In genomic region chr13:44930907-44931676, GRCh38 we compare ENCODE assay signal across 11 cellular contexts. TPM values are rescaled to one million over a fixed set of nuclear protein-coding genes. Genes with fewer than 3 reads are reported as not detected.
DNase-seq lines count a peak whose midpoint lies in the region; ATAC-seq and TF ChIP-seq lines count a peak whose summit lies in the region.
"Had no signal": no experiment of that assay in that cellular context is flagged by ENCODE, and none has a peak within 500 bp of the region (broad histone marks: within the 10 kb centered on the region; RNA-seq: fewer than 3 reads in every experiment).

No MANE protein-coding gene starts in this region.

- peak overlapping the region; percentile 17 for H3K27ac ChIP-seq in mammary epithelial cell (ENCODE audit: insufficient read depth, low read depth, low read length)
- H3K27ac ChIP-seq in right cardiac atrium (ENCODE audit: low read length), result no peak overlapping the region

- in situ Hi-C loops in mammary epithelial cell (cut with MboI; ENCODE audit: low sequenced_read_pairs in 2 of 2), result loop anchor here in 1 of 2 donors (25.0 kb wide), 1 partner anchor 106 kb away; no protein-coding TSS in a partner anchor

- no peaks in the 10 kb centered on the region for H3K9me3 ChIP-seq in mammary epithelial cell (replicated peaks; ENCODE audit: insufficient read depth, low read length)
- H3K9me3 ChIP-seq in right cardiac atrium (ENCODE audit: control insufficient read depth, low read length), result no peaks in the 10 kb centered on the region

- ATAC-seq in HG02885 (IDR thresholded peaks at IDR 0.05; ENCODE audit: poor library complexity, unreplicated experiment) (no peak), right cardiac atrium (no peak)
- no peak for ATAC-seq in activated naive CD4-positive, alpha-beta T cell treated with anti-CD3 and anti-CD28 coated beads, Interleukin-2, amount 50 U/mL, for 72 hours
- ATAC-seq: T-cell had no signal

- peak overlapping the region; percentile 1 for H3K4me2 ChIP-seq in mammary epithelial cell (ENCODE audit: insufficient read depth, low read depth, low read length)

- intact Hi-C loops in mammary epithelial cell (cut with micrococcal nuclease) (no loop called here), right cardiac atrium (cut with DNase I) (no loop called here)

- H2AFZ ChIP-seq in mammary epithelial cell (ENCODE audit: low read depth, low read length), result peak overlapping the region; percentile 46

- no peaks in the 10 kb centered on the region for H3K36me3 Mint-ChIP-seq in activated naive CD4-positive, alpha-beta T cell treated with anti-CD3 and anti-CD28 coated beads, Interleukin-2, amount 50 U/mL, for 72 hours
- H3K36me3 Mint-ChIP-seq: T-cell had no signal

- no TSS peak for BruUV-seq in mammary epithelial cell (replicated peaks; lab: Mats Ljungman, UMichigan)

- H3K9me3 Mint-ChIP-seq in activated naive CD4-positive, alpha-beta T cell treated with anti-CD3 and anti-CD28 coated beads, Interleukin-2, amount 50 U/mL, for 72 hours, result no peaks in the 10 kb centered on the region
- H3K9me3 Mint-ChIP-seq: T-cell had no signal

- dilution Hi-C loops in mammary epithelial cell (cut with HindIII; ENCODE audit: low sequenced_read_pairs), result no loop called here

- H3K27ac Mint-ChIP-seq in activated naive CD4-positive, alpha-beta T cell treated with anti-CD3 and anti-CD28 coated beads, Interleukin-2, amount 50 U/mL, for 72 hours, result no peak overlapping the region
- H3K27ac Mint-ChIP-seq: T-cell had no signal

- 63% methylated on average over 8 of the region's 8 CpGs for WGBS in mammary epithelial cell (ENCODE audit: low coverage, missing lambda C conversion rate)
- 69% methylated on average over 8 of the region's 8 CpGs for WGBS in right cardiac atrium

- no peaks in the 10 kb centered on the region for H3K79me2 ChIP-seq in mammary epithelial cell (ENCODE audit: insufficient read depth, low read length)

- H3K27me3 ChIP-seq in mammary epithelial cell (ENCODE audit: insufficient read depth, low read length) (no peaks in the 10 kb centered on the region), right cardiac atrium (ENCODE audit: control insufficient read depth, insufficient read depth) (no peaks in the 10 kb centered on the region)

- H3K4me1 ChIP-seq in mammary epithelial cell (ENCODE audit: insufficient read depth, low read length) (peaks cover 7% of the 10 kb centered on the region), right cardiac atrium (ENCODE audit: control insufficient read depth, insufficient read depth, low read length) (peaks cover 6% of the 10 kb centered on the region)

- peak; percentile 52 for DNase-seq in DMS53 (lab: John Stamatoyannopoulos, UW)
- peak; percentile 22 for DNase-seq in NCI-H2107 (lab: John Stamatoyannopoulos, UW)
- DNase-seq in mammary epithelial cell, result peak; percentile 61
- DNase-seq in myocyte (ENCODE audit: low read depth), result peak; percentile 94
- no peak for DNase-seq in right cardiac atrium
- no peak for DNase-seq in activated naive CD4-positive, alpha-beta T cell treated with anti-CD3 and anti-CD28 coated beads, Interleukin-2, amount 50 U/mL, for 72 hours (ENCODE audit: low spot score in 2 of 2)
- DNase-seq in NCI-H1105 (lab: John Stamatoyannopoulos, UW), result no peak
- DNase-seq: COR-L47; stimulated activated naive CD4-positive, alpha-beta T cell; T-cell had no signal

- no peaks in the 10 kb centered on the region for H4K20me1 ChIP-seq in mammary epithelial cell (ENCODE audit: insufficient read depth, low read length)

- no peak for TF ChIP-seq CTCF in mammary epithelial cell (conservative IDR thresholded peaks at IDR 0.05 in 1 of 2, IDR thresholded peaks at IDR 0.05 in 1 of 2; ENCODE audit: extremely low read depth in 1 of 2, insufficient read depth in 1 of 2, low read depth in 1 of 2, low read length in 2 of 2)

- no peak overlapping the region for H3K9ac ChIP-seq in mammary epithelial cell (ENCODE audit: insufficient read depth, low read length)

- CTCF ChIA-PET in mammary epithelial cell (lab: Charles Lee; ENCODE audit: low non-redundant PET), result interaction anchor here (0.6 kb wide), 1 partner anchor 513 kb away, joined by 3 read pairs; no protein-coding TSS in a partner anchor

- no peaks in the 10 kb centered on the region for H3K36me3 ChIP-seq in mammary epithelial cell (ENCODE audit: insufficient read depth, low read length)

- H3K4me3 ChIP-seq in mammary epithelial cell (replicated peaks in 1 of 3; ENCODE audit: insufficient read depth in 1 of 3, low read depth in 2 of 3, low read length in 3 of 3), result no peak overlapping the region
- H3K4me3 ChIP-seq in right cardiac atrium (ENCODE audit: low read length), result no peak overlapping the region

RNA-seq across cellular contexts. Expression of gene NUFIP1, which starts 58.2 kb away (rescaled TPM):
- total RNA-seq in mammary epithelial cell, result 1 to 10 TPM; 2.8 to 9.4 TPM
- 4.0 TPM for polyA plus RNA-seq in mammary epithelial cell
- polyA minus RNA-seq in mammary epithelial cell, result 2.6 TPM
- 4.5 and 5.6 TPM in 2 replicates for total RNA-seq in myocyte
- polyA plus RNA-seq in myocyte (2012), result 3.4 TPM
- 1 to 10 TPM; 3.2 to 4.6 (median 3.6) TPM for total RNA-seq in right cardiac atrium
- 2.1 TPM for polyA plus RNA-seq in right cardiac atrium
- total RNA-seq in activated naive CD4-positive, alpha-beta T cell treated with anti-CD3 and anti-CD28 coated beads, Interleukin-2, amount 50 U/mL, for 72 hours, result 1 to 10 TPM; 6.6 to 8.1 TPM

RNA-seq across cellular contexts. Expression of gene GPALPP1, which starts 58.2 kb away (rescaled TPM):
- total RNA-seq in mammary epithelial cell (10 to 100 TPM; 21.4 to 26.0 TPM), myocyte (27.5 and 30.7 TPM in 2 replicates), right cardiac atrium (10 to 100 TPM; 13.9 to 18.4 (median 16.3) TPM)
- polyA plus RNA-seq in mammary epithelial cell (9.2 TPM), right cardiac atrium (8.2 TPM)
- polyA minus RNA-seq in mammary epithelial cell, result 21.9 TPM
- 13.8 TPM for polyA plus RNA-seq in myocyte (2012)
- 10 to 100 TPM; 24.9 to 32.9 TPM for total RNA-seq in activated naive CD4-positive, alpha-beta T cell treated with anti-CD3 and anti-CD28 coated beads, Interleukin-2, amount 50 U/mL, for 72 hours

Comparison
In these comparisons a context has a peak if more than half of its experiments do, and no peak if none do; other contexts are left out.
1. DNase-seq: peak in DMS53 (single experiment), NCI-H2107 (single experiment), mammary epithelial cell (single experiment) and myocyte (single experiment); none in right cardiac atrium (0 of 3), activated naive CD4-positive, alpha-beta T cell treated with anti-CD3 and anti-CD28 coated beads, Interleukin-2, amount 50 U/mL, for 72 hours (0 of 2) and NCI-H1105 (single experiment).